ENCODE assay signal across 8 cellular contexts in the genomic region with DNA sequence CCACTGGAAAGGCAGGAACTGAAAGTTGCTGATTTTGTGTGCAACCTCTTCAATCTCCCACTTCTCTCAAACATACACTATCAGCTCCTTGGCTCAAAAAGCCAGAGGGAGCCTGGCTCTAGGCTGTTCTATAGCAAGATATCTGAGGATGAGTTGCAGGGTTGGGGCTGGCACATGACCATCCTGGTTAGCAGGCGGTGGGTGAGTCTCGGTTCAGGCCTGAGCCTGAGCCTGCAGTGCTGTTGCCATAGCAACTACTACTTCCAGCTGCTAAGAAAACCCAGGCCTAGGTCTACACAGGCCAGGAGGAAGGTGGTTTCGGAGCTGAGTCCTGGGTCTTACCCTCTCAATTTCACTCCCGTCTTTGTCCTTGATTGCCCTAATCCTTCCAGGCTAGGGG. TPM values are rescaled to one million over a fixed set of nuclear protein-coding genes. Genes with fewer than 3 reads are reported as not detected.
DNase-seq lines count a peak whose midpoint lies in the region; ATAC-seq and TF ChIP-seq lines count a peak whose summit lies in the region.

No MANE protein-coding gene starts in this region.

- H3K27ac ChIP-seq in CD4-positive, alpha-beta T cell (ENCODE audit: low read depth, low read length) = no peak overlapping the region

- TF ChIP-seq CTCF in CD4-positive, alpha-beta T cell (IDR thresholded peaks at IDR 0.05) = no peak
- TF ChIP-seq CTCF in choroid plexus epithelial cell (conservative IDR thresholded peaks at IDR 0.05; ENCODE audit: low read depth, low read length) (no peak), nephron progenitor cell (IDR thresholded peaks at IDR 0.05) (no peak)

- H3K27me3 ChIP-seq in CD4-positive, alpha-beta T cell (ENCODE audit: control insufficient read depth, insufficient read depth, low read length) = no peaks in the 10 kb centered on the region

- POLR2A ChIA-PET in CD4-positive, alpha-beta T cell (lab: Charles Lee) = interaction anchor here (0.9 to 4.0 kb wide), 5 partner anchors 8 to 855 kb away, joined by 4 to 19 read pairs (median 6); a partner anchor contains a TSS

- H3K9me3 Mint-ChIP-seq in CD4-positive, alpha-beta T cell = no peaks in the 10 kb centered on the region
- H3K9me3 Mint-ChIP-seq in nephron progenitor cell = no peaks in the 10 kb centered on the region
- H3K9me3 Mint-ChIP-seq in effector memory CD8-positive, alpha-beta T cell = no peaks in the 10 kb centered on the region

- intact Hi-C loops in CD4-positive, alpha-beta T cell (cut with DNase I, micrococcal nuclease) = no loop called here

- no peak for DNase-seq in CD4-positive, alpha-beta T cell
- peak; percentile 58 for DNase-seq in Jurkat, Clone E6-1 (ENCODE audit: low read depth, low spot score)
- peak; percentile 85 for DNase-seq in choroid plexus epithelial cell (ENCODE audit: low read depth)
- peak; percentile 6 for DNase-seq in nephron progenitor cell
- no peak for DNase-seq in NCI-H2107 (lab: John Stamatoyannopoulos, UW)
- no peak for DNase-seq in effector memory CD8-positive, alpha-beta T cell
- no peak for DNase-seq in medulla oblongata (ENCODE audit: extremely low spot score)
- DNase-seq in AML-193 (lab: John Stamatoyannopoulos, UW) = no peak

- H3K27me3 Mint-ChIP-seq in CD4-positive, alpha-beta T cell = no peaks in the 10 kb centered on the region
- peaks cover 10% of the 10 kb centered on the region for H3K27me3 Mint-ChIP-seq in nephron progenitor cell (ENCODE audit: low read depth, poor library complexity)
- peaks cover 16 to 28% of the 10 kb centered on the region in 2 donors for H3K27me3 Mint-ChIP-seq in effector memory CD8-positive, alpha-beta T cell

- H3K27ac Mint-ChIP-seq in CD4-positive, alpha-beta T cell = peak overlapping the region; percentile 25
- H3K27ac Mint-ChIP-seq in nephron progenitor cell = peak overlapping the region; percentile 53
- H3K27ac Mint-ChIP-seq in effector memory CD8-positive, alpha-beta T cell = no peak overlapping the region

- CTCF ChIA-PET in CD4-positive, alpha-beta T cell (lab: Charles Lee) = no interaction called here

- no peaks in the 10 kb centered on the region for H3K9me3 ChIP-seq in CD4-positive, alpha-beta T cell (ENCODE audit: control insufficient read depth, low read length)

- H3K36me3 Mint-ChIP-seq in CD4-positive, alpha-beta T cell (ENCODE audit: low read depth) = no peaks in the 10 kb centered on the region
- H3K36me3 Mint-ChIP-seq in nephron progenitor cell (ENCODE audit: low read depth) = no peaks in the 10 kb centered on the region
- H3K36me3 Mint-ChIP-seq in effector memory CD8-positive, alpha-beta T cell (ENCODE audit: insufficient read depth) = no peaks in the 10 kb centered on the region

- ATAC-seq in CD4-positive, alpha-beta T cell (ENCODE audit: poor library complexity) = peak; percentile 43
- ATAC-seq in effector memory CD8-positive, alpha-beta T cell (replicated peaks) = no peak

- H3K4me3 ChIP-seq in Jurkat, Clone E6-1 (ENCODE audit: low read length) = no peak overlapping the region
- H3K4me3 ChIP-seq in choroid plexus epithelial cell (ENCODE audit: low read depth, low read length) = no peak overlapping the region

- H3K4me1 Mint-ChIP-seq in CD4-positive, alpha-beta T cell (ENCODE audit: low read depth) = peaks cover 56% of the 10 kb centered on the region
- peaks cover 42% of the 10 kb centered on the region for H3K4me1 Mint-ChIP-seq in nephron progenitor cell
- H3K4me1 Mint-ChIP-seq in effector memory CD8-positive, alpha-beta T cell (ENCODE audit: low read depth in 2 of 2) = peaks cover 0 to 2% of the 10 kb centered on the region in 2 donors

- peak overlapping the region; percentile 80 for H3K4me3 Mint-ChIP-seq in CD4-positive, alpha-beta T cell
- no peak overlapping the region for H3K4me3 Mint-ChIP-seq in nephron progenitor cell
- H3K4me3 Mint-ChIP-seq in effector memory CD8-positive, alpha-beta T cell = no peak overlapping the region

RNA-seq across cellular contexts. Expression of a gene that starts 39.0 kb away (rescaled TPM):
- total RNA-seq in CD4-positive, alpha-beta T cell = 100 to 1,000 TPM; 121 to 124 TPM
- polyA plus RNA-seq in Jurkat, Clone E6-1 (2012; ENCODE audit: insufficient read depth, insufficient read length) = 154 TPM

RNA-seq across cellular contexts. Expression of a gene that starts 39.1 kb away (rescaled TPM):
- under 1 TPM; 0.16 to 0.22 TPM for total RNA-seq in CD4-positive, alpha-beta T cell
- polyA plus RNA-seq in Jurkat, Clone E6-1 (2012; ENCODE audit: insufficient read depth, insufficient read length) = 3.1 TPM

Comparison
In these comparisons a context has a peak if more than half of its experiments do, and no peak if none do; other contexts are left out.
1. DNase-seq: peak in Jurkat, Clone E6-1 (single experiment), choroid plexus epithelial cell (single experiment) and nephron progenitor cell (single experiment); none in CD4-positive, alpha-beta T cell (0 of 10), NCI-H2107 (single experiment), effector memory CD8-positive, alpha-beta T cell (0 of 3), medulla oblongata (single experiment) and AML-193 (0 of 2).
2. H3K27ac Mint-ChIP-seq: peak in CD4-positive, alpha-beta T cell (single experiment) and nephron progenitor cell (single experiment); none in effector memory CD8-positive, alpha-beta T cell (0 of 2).